13 cellular contexts compared by ENCODE assay signal in genomic region chr1:55209247-55209646, GRCh38. TPM values are rescaled to one million over a fixed set of nuclear protein-coding genes. Genes with fewer than 3 reads are reported as not detected.
DNase-seq lines count a peak whose midpoint lies in the region; ATAC-seq, FAIRE-seq and TF ChIP-seq lines count a peak whose summit lies in the region.
"Had no signal": no experiment of that assay in that cellular context is flagged by ENCODE, and none has a peak within 500 bp of the region (broad histone marks: within the 10 kb centered on the region; RNA-seq: fewer than 3 reads in every experiment).

No MANE protein-coding gene starts in this region.

- H3K79me2 ChIP-seq in HepG2 (ENCODE audit: insufficient read depth, low read length), result peaks cover 97% of the 10 kb centered on the region

- H3K27ac ChIP-seq in HepG2 (ENCODE audit: extremely low read length, insufficient read depth, low read length), result no peak overlapping the region
- no peak overlapping the region for H3K27ac ChIP-seq in right lobe of liver
- peak overlapping the region; percentile 97 for H3K27ac ChIP-seq in subcutaneous abdominal adipose tissue (ENCODE audit: low read depth, low read length)
- H3K27ac ChIP-seq in small intestine (ENCODE audit: low read depth in 1 of 2, low read length in 1 of 2), result no peak overlapping the region
- H3K27ac ChIP-seq: BLaER1 had no signal

- TF ChIP-seq RAD21 in HepG2 (CRISPR knock-in tag; IDR thresholded peaks at IDR 0.05), result no peak

- POLR2A ChIA-PET in HepG2 (lab: Yijun Ruan, JAX), result interaction anchor here (0.7 kb wide), 1 partner anchor 10 kb away, joined by 3 read pairs; no protein-coding TSS in a partner anchor

- peaks cover 12% of the 10 kb centered on the region for H3K36me3 Mint-ChIP-seq in central memory CD8-positive, alpha-beta T cell (ENCODE audit: insufficient read depth)

- no peak for TF ChIP-seq POLR2A in HepG2 (IDR thresholded peaks at IDR 0.05; ENCODE audit: insufficient read depth in 1 of 2, low read depth in 2 of 2, low read length in 2 of 2)
- no peak for TF ChIP-seq POLR2A in right lobe of liver (IDR thresholded peaks at IDR 0.05)

- intact Hi-C loops in HepG2 (cut with micrococcal nuclease; ENCODE audit: unreplicated experiment) (no loop called here), right lobe of liver (cut with DNase I) (no loop called here), head of caudate nucleus (cut with DNase I) (no loop called here)

- H3K4me3 Mint-ChIP-seq in central memory CD8-positive, alpha-beta T cell, result peak overlapping the region; percentile 48

- H3K9ac ChIP-seq in HepG2 (ENCODE audit: insufficient read depth, low read depth, low read length), result no peak overlapping the region
- peak overlapping the region in 1 of 5 donors; percentile 51 for H3K9ac ChIP-seq in subcutaneous abdominal adipose tissue (ENCODE audit: low read length in 5 of 5)
- H3K9ac ChIP-seq: BLaER1 had no signal

- no peak overlapping the region for H3K4me3 ChIP-seq in HepG2 (replicated peaks in 1 of 3; ENCODE audit: insufficient read depth in 1 of 3, low read depth in 2 of 3, low read length in 3 of 3)
- no peak overlapping the region for H3K4me3 ChIP-seq in right lobe of liver
- no peak overlapping the region for H3K4me3 ChIP-seq in subcutaneous abdominal adipose tissue (ENCODE audit: low read depth in 1 of 5, low read length in 5 of 5)
- H3K4me3 ChIP-seq in small intestine (ENCODE audit: low read depth in 1 of 2, low read length in 2 of 2), result no peak overlapping the region
- H3K4me3 ChIP-seq: BLaER1, smooth muscle cell had no signal

- WGBS in HepG2 (ENCODE audit: low lambda C conversion rate), result 81% methylated on average over 2 of the region's 2 CpGs
- WGBS in right lobe of liver (ENCODE audit: insufficient coverage, low coverage, low lambda C conversion rate, missing lambda C conversion rate), result 40% methylated on average over 2 of the region's 2 CpGs
- WGBS in small intestine, 3 donors, result 24 to 26% (median 25%) methylated on average over 2 of the region's 2 CpGs

- H3K4me1 Mint-ChIP-seq in central memory CD8-positive, alpha-beta T cell, result peaks cover 76% of the 10 kb centered on the region

- in situ Hi-C loops in HepG2 (cut with HindIII; ENCODE audit: extremely low pct_ligation_motif_present, low pct_unique_long_range_greater_than_20kb), result no loop called here

- no peak for FAIRE-seq in HepG2 (lab: Jason Lieb, UNC)
- FAIRE-seq in small intestine (lab: Jason Lieb, UNC), result no peak
- FAIRE-seq: kidney had no signal

- TF ChIP-seq CTCF in HepG2 (CRISPR knock-in tag; IDR thresholded peaks at IDR 0.05), result no peak
- TF ChIP-seq CTCF in right lobe of liver (IDR thresholded peaks at IDR 0.05), result no peak

- H3K9me3 ChIP-seq in HepG2 (ENCODE audit: low read length) (no peaks in the 10 kb centered on the region), right lobe of liver (no peaks in the 10 kb centered on the region), subcutaneous abdominal adipose tissue (ENCODE audit: control insufficient read depth in 5 of 5, low read length in 5 of 5) (no peaks in the 10 kb centered on the region), small intestine (ENCODE audit: control insufficient read depth, low read depth) (no peaks in the 10 kb centered on the region)
- H3K9me3 ChIP-seq: BLaER1 had no signal

- no peak overlapping the region for H2AFZ ChIP-seq in HepG2 (ENCODE audit: low read length)

- H3K4me2 ChIP-seq in HepG2 (ENCODE audit: low read depth, low read length), result no peak overlapping the region
- H3K4me2 ChIP-seq: BLaER1, smooth muscle cell had no signal

- no peaks in the 10 kb centered on the region for H3K9me3 Mint-ChIP-seq in central memory CD8-positive, alpha-beta T cell

- no peaks in the 10 kb centered on the region for H3K27me3 Mint-ChIP-seq in central memory CD8-positive, alpha-beta T cell

- CTCF ChIA-PET in HepG2 (lab: Yijun Ruan, JAX; ENCODE audit: low intra/inter-chr PET ratio, low total read pairs), result no interaction called here

- peak overlapping the region; percentile 52 for H3K27ac Mint-ChIP-seq in central memory CD8-positive, alpha-beta T cell (ENCODE audit: low read depth)

- peaks cover 3% of the 10 kb centered on the region for H4K20me1 ChIP-seq in HepG2 (ENCODE audit: insufficient read depth, low read length)

- no peak for DNase-seq in HepG2 (ENCODE audit: low spot score)
- DNase-seq in right lobe of liver, result no peak
- peak; percentile 18 for DNase-seq in NCI-H2227 treated with DMSO at 0.1 percent for 48 hours (lab: John Stamatoyannopoulos, UW)
- no peak for DNase-seq in central memory CD8-positive, alpha-beta T cell (ENCODE audit: low spot score in 2 of 2)
- DNase-seq in head of caudate nucleus, result no peak
- no peak for DNase-seq in small intestine
- DNase-seq: dermis blood vessel endothelial cell, kidney, MM.1S had no signal

- no peak for TF ChIP-seq EP300 in HepG2 (IDR thresholded peaks at IDR 0.05; ENCODE audit: low read depth in 2 of 2, low read length in 2 of 2)
- TF ChIP-seq EP300 in HepG2 (CRISPR knock-in tag; IDR thresholded peaks at IDR 0.05; ENCODE audit: borderline replicate concordance), result no peak

- H3K27me3 ChIP-seq in HepG2 (ENCODE audit: control insufficient read depth in 1 of 2, insufficient read depth in 2 of 2, low read length in 2 of 2), result no peaks in the 10 kb centered on the region
- H3K27me3 ChIP-seq in right lobe of liver, result no peaks in the 10 kb centered on the region
- H3K27me3 ChIP-seq in subcutaneous abdominal adipose tissue (ENCODE audit: control insufficient read depth in 5 of 5, insufficient read depth in 4 of 5, low read length in 5 of 5), result no peaks in the 10 kb centered on the region
- H3K27me3 ChIP-seq in small intestine (ENCODE audit: control insufficient read depth in 2 of 2, insufficient read depth in 2 of 2, low read length in 2 of 2), result no peaks in the 10 kb centered on the region
- H3K27me3 ChIP-seq: BLaER1 had no signal

- H3K4me1 ChIP-seq in HepG2 (ENCODE audit: insufficient read depth, low read length), result peaks cover 68% of the 10 kb centered on the region
- H3K4me1 ChIP-seq in right lobe of liver, result peaks cover 0 to 51% (median 14%) of the 10 kb centered on the region in 4 donors
- peaks cover 2 to 89% (median 82%) of the 10 kb centered on the region in 5 donors for H3K4me1 ChIP-seq in subcutaneous abdominal adipose tissue (ENCODE audit: control insufficient read depth in 5 of 5, insufficient read depth in 5 of 5, low read length in 5 of 5)
- peaks cover 5 to 29% of the 10 kb centered on the region in 2 donors for H3K4me1 ChIP-seq in small intestine (ENCODE audit: control insufficient read depth in 2 of 2, insufficient read depth in 1 of 2, low read depth in 1 of 2, low read length in 1 of 2)

- BruUV-seq in HepG2 (replicated peaks; lab: Mats Ljungman, UMichigan), result no TSS peak

- H3K36me3 ChIP-seq in HepG2 (replicated peaks in 1 of 2; ENCODE audit: control insufficient read depth in 1 of 2, insufficient read depth in 2 of 2, low read length in 2 of 2), result peaks cover 2 to 5% of the 10 kb centered on the region in 2 experiments; a peak in 3 of 5 replicates
- no peaks in the 10 kb centered on the region for H3K36me3 ChIP-seq in right lobe of liver
- no peaks in the 10 kb centered on the region for H3K36me3 ChIP-seq in subcutaneous abdominal adipose tissue (ENCODE audit: control insufficient read depth in 5 of 5, insufficient read depth in 5 of 5, low read length in 5 of 5)
- H3K36me3 ChIP-seq in small intestine (ENCODE audit: control insufficient read depth in 2 of 2, insufficient read depth in 2 of 2, low read length in 2 of 2), result peaks cover 2 to 3% of the 10 kb centered on the region in 2 donors

- ATAC-seq in HepG2 (no peak), right lobe of liver (no peak), HG02759 (IDR thresholded peaks at IDR 0.05; ENCODE audit: unreplicated experiment) (no peak)
- peak; percentile 20 for ATAC-seq in central memory CD8-positive, alpha-beta T cell (replicated peaks; ENCODE audit: extremely low read depth, poor library complexity, severe bottlenecking)

TF ChIP-seq in HepG2, 621 proteins besides CTCF, POLR2A, EP300 and RAD21:
- no peak for TF ChIP-seq RFX5 (IDR thresholded peaks at IDR 0.05; ENCODE audit: low read depth, low read length)
- no peak for TF ChIP-seq MLLT10 (CRISPR knock-in tag; IDR thresholded peaks at IDR 0.05)
- TF ChIP-seq ZNF7 (CRISPR knock-in tag; IDR thresholded peaks at IDR 0.05), result peak; percentile 74
- TF ChIP-seq ZNF383 (CRISPR knock-in tag; IDR thresholded peaks at IDR 0.05; ENCODE audit: borderline replicate concordance), result no peak

RNA-seq across cellular contexts. Expression of gene USP24, which starts 5.9 kb away (rescaled TPM):
- total RNA-seq in HepG2 (2016; rRNA removed; fragmentation: Illumina TruSeq; extraction: Trizol) (47.6 and 59.5 TPM in 2 replicates), right lobe of liver (10 to 100 TPM; 19.9 to 28.0 (median 21.9) TPM)
- 4.1 and 5.1 TPM in 2 replicates for total RNA-seq in HepG2 (2016; cell fraction: cytosol; rRNA removed; fragmentation: Illumina TruSeq; extraction: Trizol; ENCODE audit: low read depth)
- total RNA-seq in HepG2 (2016; cell fraction: insoluble cytoplasmic fraction; rRNA removed; fragmentation: Illumina TruSeq; extraction: Trizol), result 41.1 and 53.7 TPM in 2 replicates
- 12.0 and 12.6 TPM in 2 replicates for total RNA-seq in HepG2 (2016; cell fraction: membrane; rRNA removed; fragmentation: Illumina TruSeq; extraction: Trizol)
- total RNA-seq in HepG2 (2016; cell fraction: nucleus; rRNA removed; fragmentation: Illumina TruSeq; extraction: Trizol), result 76.5 and 77.4 TPM in 2 replicates
- polyA plus RNA-seq in HepG2 (2011; rRNA removed) (17.2 and 18.8 TPM in 2 replicates), small intestine (10 to 100 TPM in 2 of 3 donors, 1 to 10 TPM in 1; 7.3 to 11.4 (median 11.1) TPM)
- polyA plus RNA-seq in HepG2 (2011; cell fraction: cytosol; rRNA removed), result 9.7 and 11.6 TPM in 2 replicates
- polyA plus RNA-seq in HepG2 (2011; cell fraction: nucleus; rRNA removed), result 39.7 and 46.5 TPM in 2 replicates
- polyA plus RNA-seq in HepG2 (2012), result 24.9 and 34.6 TPM in 2 replicates
- 1.2 and 1.6 TPM in 2 replicates for polyA plus RNA-seq in HepG2 (2016; cell fraction: cytosol; fragmentation: Illumina TruSeq; extraction: Trizol; ENCODE audit: low read depth)
- 34.7 and 34.9 TPM in 2 replicates for polyA plus RNA-seq in HepG2 (2016; cell fraction: insoluble cytoplasmic fraction; fragmentation: Illumina TruSeq; extraction: Trizol; ENCODE audit: low read depth)
- polyA plus RNA-seq in HepG2 (2016; cell fraction: membrane; fragmentation: Illumina TruSeq; extraction: Trizol; ENCODE audit: low read depth), result 3.3 and 5.2 TPM in 2 replicates
- 84.4 and 87.2 TPM in 2 replicates for polyA plus RNA-seq in HepG2 (2016; cell fraction: nucleus; fragmentation: Illumina TruSeq; extraction: Trizol; ENCODE audit: insufficient read depth, low read depth)
- 35.1 and 36.7 TPM in 2 replicates for polyA minus RNA-seq in HepG2 (2011; rRNA and poly(A)+ RNA removed; ENCODE audit: low replicate concordance)
- polyA minus RNA-seq in HepG2 (2011; cell fraction: cytosol; rRNA and poly(A)+ RNA removed), result 23.3 and 27.0 TPM in 2 replicates
- 181 and 197 TPM in 2 replicates for polyA minus RNA-seq in HepG2 (2011; cell fraction: nucleus; rRNA and poly(A)+ RNA removed)
